Comparison of ENCODE assay signal across 1 cellular context in genomic region chr2:163736433-163737168, GRCh38.
A peak's percentile ranks its signal among the peaks of the same experiment; 100 is the strongest.
TF ChIP-seq lines count a peak whose summit lies in the region.

No MANE protein-coding gene starts in this region.

TF ChIP-seq in HEK293, 187 proteins besides CTCF, POLR2A, EP300 and RAD21 (continued from another document):
- TF ChIP-seq ZBTB20 (tag by site-specific recombination; IDR thresholded peaks at IDR 0.05) (peak; percentile 94), IKZF3 (tag by site-specific recombination; IDR thresholded peaks at IDR 0.05) (0 out of 2 replicates have a peak, but pooled peaks have one; percentile 22), KLF1 (tag by site-specific recombination; IDR thresholded peaks at IDR 0.05) (no peak)
TF ChIP-seq in HEK293: peak in this region for 19.
